In genomic region chr11:8262552-8263108, GRCh38 we compare ENCODE assay signal across 8 cellular contexts. TPM values are rescaled to one million over a fixed set of nuclear protein-coding genes. Genes with fewer than 3 reads are reported as not detected.
A peak's percentile ranks its signal among the peaks of the same experiment; 100 is the strongest.
DNase-seq lines count a peak whose midpoint lies in the region; ATAC-seq and TF ChIP-seq lines count a peak whose summit lies in the region.

No MANE protein-coding gene starts in this region.

- H3K4me1 ChIP-seq in BLaER1 = peaks cover 45% of the 10 kb centered on the region
- 0 out of 2 replicates have a peak, but pooled peaks cover 4% of the 10 kb centered on the region for H3K4me1 ChIP-seq in PC-9 (replicated peaks; ENCODE audit: insufficient read depth)
- H3K4me1 ChIP-seq in right lobe of liver = peaks cover 0 to 15% (median 0%) of the 10 kb centered on the region in 4 donors
- H3K4me1 ChIP-seq in OCI-LY7 (ENCODE audit: insufficient read depth, low read length, poor library complexity, severe bottlenecking) = no peaks in the 10 kb centered on the region

- H3F3A ChIP-seq in PC-9 (ENCODE audit: insufficient read depth, low read depth) = no peaks in the 10 kb centered on the region

- no peaks in the 10 kb centered on the region for H3K36me3 Mint-ChIP-seq in dendritic cell treated with granulocyte-macrophage colony-stimulating factor and Interleukin-4, amounts not matched to agents 40 ng/mL and 50 ng/mL, for 4 days (ENCODE audit: low read depth)

- H3K9ac ChIP-seq in BLaER1 = 0 out of 2 replicates have a peak overlapping the region, but pooled peaks have one; percentile 23

- H3K4me1 Mint-ChIP-seq in dendritic cell treated with granulocyte-macrophage colony-stimulating factor and Interleukin-4, amounts not matched to agents 40 ng/mL and 50 ng/mL, for 4 days (ENCODE audit: low read depth) = peaks cover 25% of the 10 kb centered on the region
- H3K4me1 Mint-ChIP-seq in stimulated activated naive CD8-positive, alpha-beta T cell treated with anti-CD3 and anti-CD28 coated beads, Interleukin-15, amount 100 ng/mL, for 72 hours = peaks cover 24% of the 10 kb centered on the region

- intact Hi-C loops in PC-9 (cut with micrococcal nuclease; ENCODE audit: unreplicated experiment) = no loop called here
- intact Hi-C loops in dendritic cell treated with granulocyte-macrophage colony-stimulating factor and Interleukin-4, amounts not matched to agents 40 ng/mL and 50 ng/mL, for 4 days (cut with micrococcal nuclease) = loop anchor here (1.0 to 5.0 kb wide), 2 partner anchors 37 to 55 kb away; no protein-coding TSS in a partner anchor
- intact Hi-C loops in right lobe of liver (cut with DNase I) = no loop called here
- intact Hi-C loops in OCI-LY7 (cut with micrococcal nuclease; ENCODE audit: unreplicated experiment) = loop anchor here (5.0 kb wide), 2 partner anchors 35 to 70 kb away; no protein-coding TSS in a partner anchor

- WGBS in right lobe of liver (ENCODE audit: insufficient coverage, low coverage, low lambda C conversion rate, missing lambda C conversion rate) = 0% methylated on average over 6 of the region's 66 CpGs

- no peaks in the 10 kb centered on the region for H3K9me3 Mint-ChIP-seq in dendritic cell treated with granulocyte-macrophage colony-stimulating factor and Interleukin-4, amounts not matched to agents 40 ng/mL and 50 ng/mL, for 4 days
- no peaks in the 10 kb centered on the region for H3K9me3 Mint-ChIP-seq in stimulated activated naive CD8-positive, alpha-beta T cell treated with anti-CD3 and anti-CD28 coated beads, Interleukin-15, amount 100 ng/mL, for 72 hours

- H3K27ac ChIP-seq in BLaER1 (no peak overlapping the region), PC-9 (no peak overlapping the region), right lobe of liver (no peak overlapping the region), OCI-LY7 (ENCODE audit: low read depth, low read length, poor library complexity, severe bottlenecking) (no peak overlapping the region)

- DNase-seq in PC-9 (peak in 1 of 2 experiments; percentile 44), right lobe of liver (peak in 2 of 3 donors; percentile 39 to 55), A172 (ENCODE audit: low spot score) (no peak), OCI-LY7 (ENCODE audit: low spot score) (no peak)
- peak; percentile 30 to 48 for DNase-seq in stimulated activated naive CD8-positive, alpha-beta T cell treated with anti-CD3 and anti-CD28 coated beads, Interleukin-15, amount 100 ng/mL, for 72 hours

- H3K9me3 ChIP-seq in BLaER1 (no peaks in the 10 kb centered on the region), PC-9 (ENCODE audit: insufficient read depth, low read depth) (no peaks in the 10 kb centered on the region), right lobe of liver (no peaks in the 10 kb centered on the region), OCI-LY7 (ENCODE audit: low read length) (no peaks in the 10 kb centered on the region)

- no peak for TF ChIP-seq CTCF in PC-9 (conservative IDR thresholded peaks at IDR 0.05)
- TF ChIP-seq CTCF in right lobe of liver (IDR thresholded peaks at IDR 0.05) = no peak
- no peak for TF ChIP-seq CTCF in OCI-LY7 (conservative IDR thresholded peaks at IDR 0.05; ENCODE audit: low read length)

- no peak overlapping the region for H2AFZ ChIP-seq in PC-9
- no peak overlapping the region for H2AFZ ChIP-seq in OCI-LY7 (ENCODE audit: low read length)

- H3K4me3 Mint-ChIP-seq in dendritic cell treated with granulocyte-macrophage colony-stimulating factor and Interleukin-4, amounts not matched to agents 40 ng/mL and 50 ng/mL, for 4 days = peak overlapping the region; percentile 63
- H3K4me3 Mint-ChIP-seq in stimulated activated naive CD8-positive, alpha-beta T cell treated with anti-CD3 and anti-CD28 coated beads, Interleukin-15, amount 100 ng/mL, for 72 hours = peak overlapping the region; percentile 69 to 73

- H3K27ac Mint-ChIP-seq in dendritic cell treated with granulocyte-macrophage colony-stimulating factor and Interleukin-4, amounts not matched to agents 40 ng/mL and 50 ng/mL, for 4 days = no peak overlapping the region
- no peak overlapping the region for H3K27ac Mint-ChIP-seq in stimulated activated naive CD8-positive, alpha-beta T cell treated with anti-CD3 and anti-CD28 coated beads, Interleukin-15, amount 100 ng/mL, for 72 hours

- peaks cover 84% of the 10 kb centered on the region for H3K27me3 ChIP-seq in BLaER1
- no peaks in the 10 kb centered on the region for H3K27me3 ChIP-seq in PC-9 (ENCODE audit: insufficient read depth, low read depth)
- H3K27me3 ChIP-seq in right lobe of liver = peaks cover 7 to 43% of the 10 kb centered on the region in 2 donors

- H3K27me3 Mint-ChIP-seq in dendritic cell treated with granulocyte-macrophage colony-stimulating factor and Interleukin-4, amounts not matched to agents 40 ng/mL and 50 ng/mL, for 4 days = peaks cover 95% of the 10 kb centered on the region
- H3K27me3 Mint-ChIP-seq in stimulated activated naive CD8-positive, alpha-beta T cell treated with anti-CD3 and anti-CD28 coated beads, Interleukin-15, amount 100 ng/mL, for 72 hours = peaks cover 90% of the 10 kb centered on the region

- H4K20me1 ChIP-seq in BLaER1 (peaks cover 26% of the 10 kb centered on the region; the same call in 1 of the 2 replicates), PC-9 (ENCODE audit: insufficient read depth) (no peaks in the 10 kb centered on the region), OCI-LY7 (ENCODE audit: insufficient read depth, low read length) (no peaks in the 10 kb centered on the region)

- BruUV-seq in PC-9 (replicated peaks; lab: Mats Ljungman, UMichigan) = no TSS peak
- BruUV-seq in OCI-LY7 (replicated peaks; lab: Mats Ljungman, UMichigan) = no TSS peak

- H3K9me2 ChIP-seq in PC-9 (ENCODE audit: insufficient read depth) (no peaks in the 10 kb centered on the region), OCI-LY7 (ENCODE audit: insufficient read depth, low read length) (no peaks in the 10 kb centered on the region)

- POLR2A ChIA-PET in PC-9 (lab: Charles Lee; ENCODE audit: unreplicated experiment) = no interaction called here
- POLR2A ChIA-PET in OCI-LY7 (lab: Charles Lee) = no interaction called here

- H3K4me2 ChIP-seq in BLaER1 = peak overlapping the region; percentile 86
- peak overlapping the region; percentile 40; the same call in 1 of the 2 replicates for H3K4me2 ChIP-seq in PC-9
- H3K4me2 ChIP-seq in OCI-LY7 (ENCODE audit: low read length) = no peak overlapping the region

- H3K79me2 ChIP-seq in PC-9 (ENCODE audit: low read depth) (no peaks in the 10 kb centered on the region), OCI-LY7 (ENCODE audit: insufficient read depth, low read depth, low read length) (no peaks in the 10 kb centered on the region)

- TF ChIP-seq POLR2A in right lobe of liver (IDR thresholded peaks at IDR 0.05) = no peak

- CTCF ChIA-PET in PC-9 (lab: Charles Lee) (no interaction called here), OCI-LY7 (lab: Charles Lee; ENCODE audit: unreplicated experiment) (no interaction called here)

- H3K4me3 ChIP-seq in BLaER1 (peak overlapping the region; percentile 64), PC-9 (no peak overlapping the region), right lobe of liver (peak overlapping the region; percentile 25 to 44 (median 29)), OCI-LY7 (ENCODE audit: low read depth, low read length, poor library complexity, severe bottlenecking) (no peak overlapping the region)

- no peaks in the 10 kb centered on the region for H3K36me3 ChIP-seq in BLaER1
- no peaks in the 10 kb centered on the region for H3K36me3 ChIP-seq in PC-9 (ENCODE audit: low read depth)
- no peaks in the 10 kb centered on the region for H3K36me3 ChIP-seq in right lobe of liver
- H3K36me3 ChIP-seq in OCI-LY7 (ENCODE audit: insufficient read depth, low read length) = no peaks in the 10 kb centered on the region

- peak; percentile 47 for ATAC-seq in GM21737 (IDR thresholded peaks at IDR 0.05; ENCODE audit: unreplicated experiment)
- peak; percentile 25 to 64 (median 36) for ATAC-seq in right lobe of liver
- ATAC-seq in stimulated activated naive CD8-positive, alpha-beta T cell treated with anti-CD3 and anti-CD28 coated beads, Interleukin-15, amount 100 ng/mL, for 72 hours = peak; percentile 44

RNA-seq across cellular contexts. Expression of gene LMO1, which starts 1.0 kb away (rescaled TPM):
- not detected in 2 replicates for total RNA-seq in PC-9 (2021)
- total RNA-seq in right lobe of liver = not detected
- total RNA-seq in A172 (2014; rRNA removed; shearing (Covaris generic)) = 0.22 and 1.7 TPM in 2 replicates
- total RNA-seq in OCI-LY7 (2014; rRNA removed; shearing (Covaris generic)) = not detected in 2 replicates
- not detected in 2 replicates for total RNA-seq in OCI-LY7 (2022)

Comparison
In these comparisons a context has a peak if more than half of its experiments do, and no peak if none do; other contexts are left out.
1. H3K4me3 ChIP-seq: peak in BLaER1 (single experiment) and right lobe of liver (3 of 3); none in PC-9 (single experiment) and OCI-LY7 (single experiment).
2. DNase-seq: peak in right lobe of liver (2 of 3) and stimulated activated naive CD8-positive, alpha-beta T cell treated with anti-CD3 and anti-CD28 coated beads, Interleukin-15, amount 100 ng/mL, for 72 hours (2 of 2); none in A172 (single experiment) and OCI-LY7 (single experiment).
3. intact Hi-C loops: an anchor here in dendritic cell treated with granulocyte-macrophage colony-stimulating factor and Interleukin-4, amounts not matched to agents 40 ng/mL and 50 ng/mL, for 4 days (1.0 to 5.0 kb wide) and OCI-LY7 (5.0 kb wide); none called in PC-9 and right lobe of liver.
4. Peak in every context shown above with its lines, with median percentiles within 50 percentile points of each other: ATAC-seq.